8 cellular contexts compared by ENCODE assay signal in the genomic region with DNA sequence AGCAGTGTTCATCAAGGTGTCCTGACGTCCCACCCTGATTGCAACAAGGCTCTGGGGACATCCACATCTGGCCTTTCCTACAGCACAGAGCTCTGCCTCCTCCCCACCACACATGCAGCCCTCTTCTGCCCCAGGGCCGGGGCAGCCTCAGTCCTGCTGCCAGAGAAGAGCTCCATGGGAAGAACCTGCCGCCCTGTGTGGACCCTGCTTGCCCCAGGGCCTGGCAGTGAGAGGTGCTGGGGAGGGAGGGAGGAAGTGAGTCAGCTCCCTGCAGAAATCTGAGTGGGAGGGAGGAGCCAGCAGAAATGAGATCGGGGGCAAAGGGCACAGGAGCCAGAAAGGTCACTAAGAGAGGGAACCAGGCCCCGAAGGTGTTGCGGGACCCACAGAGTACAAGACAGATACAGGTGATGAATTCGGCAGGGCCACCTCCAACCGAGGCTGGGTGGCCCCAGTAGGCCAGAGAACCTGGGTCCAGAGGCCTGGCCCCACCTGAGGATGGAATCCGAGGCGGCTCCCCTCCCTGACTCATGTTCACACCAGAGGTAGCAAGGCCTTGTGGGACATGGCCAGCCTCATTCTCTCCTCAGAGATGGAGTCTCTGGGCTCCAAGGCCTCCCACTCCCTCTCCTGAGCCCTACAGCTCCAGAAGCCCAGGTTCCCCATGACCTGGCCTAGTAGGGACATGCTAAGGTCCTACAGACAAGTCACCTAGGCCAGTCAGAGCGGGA. TPM values are rescaled to one million over a fixed set of nuclear protein-coding genes. Genes with fewer than 3 reads are reported as not detected.
DNase-seq lines count a peak whose midpoint lies in the region; ATAC-seq and TF ChIP-seq lines count a peak whose summit lies in the region.

No MANE protein-coding gene starts in this region.

- H3K4me3 ChIP-seq in duodenal mucosa (ENCODE audit: low read depth in 1 of 2, low read length in 2 of 2) (peak overlapping the region; percentile 4 to 32), neural progenitor cell (no peak overlapping the region), aorta (ENCODE audit: low read length in 2 of 2) (no peak overlapping the region)

- DNase-seq in NK-92 treated with Interleukin-12 subunit alpha and Interleukin-12 subunit beta, amount 100 ng/mL, for 24 hours (lab: John Stamatoyannopoulos, UW) = peak; percentile 80
- no peak for DNase-seq in NK-92 (lab: John Stamatoyannopoulos, UW; ENCODE audit: unreplicated experiment)
- peak; percentile 88 for DNase-seq in activated CD4-positive, alpha-beta T cell treated with anti-CD3 and anti-CD28 coated beads, Interleukin-2, amount 10 ng/mL, durations not matched to agents 24 days and 14 days
- DNase-seq in neural progenitor cell (ENCODE audit: low spot score) = no peak
- DNase-seq in aorta = peak; percentile 79 to 87
- no peak for DNase-seq in ecto neural progenitor cell (ENCODE audit: low spot score)

- peak overlapping the region; percentile 70 for H3K27ac ChIP-seq in duodenal mucosa (ENCODE audit: low read depth, low read length)
- no peak overlapping the region for H3K27ac ChIP-seq in neural progenitor cell
- H3K27ac ChIP-seq in aorta (ENCODE audit: low read depth in 1 of 2, low read length in 2 of 2) = no peak overlapping the region

- H3K36me3 ChIP-seq in duodenal mucosa (ENCODE audit: control insufficient read depth in 1 of 2, insufficient read depth in 2 of 2, low read length in 2 of 2) (no peaks in the 10 kb centered on the region), neural progenitor cell (no peaks in the 10 kb centered on the region), aorta (ENCODE audit: control insufficient read depth in 1 of 2, insufficient read depth in 2 of 2, low read length in 1 of 2) (no peaks in the 10 kb centered on the region)

- H3K4me3 Mint-ChIP-seq in activated CD4-positive, alpha-beta T cell treated with anti-CD3 and anti-CD28 coated beads, Interleukin-2, amount 10 ng/mL, durations not matched to agents 24 days and 14 days = peak overlapping the region; percentile 72
- peak overlapping the region; percentile 27 for H3K4me3 Mint-ChIP-seq in neural progenitor cell

- ATAC-seq in aorta (ENCODE audit: low FRiP score) (peak; percentile 71), HG03439 (IDR thresholded peaks at IDR 0.05; ENCODE audit: unreplicated experiment) (no peak)

- peak overlapping the region; percentile 94 for H3K27ac Mint-ChIP-seq in activated CD4-positive, alpha-beta T cell treated with anti-CD3 and anti-CD28 coated beads, Interleukin-2, amount 10 ng/mL, durations not matched to agents 24 days and 14 days
- peak overlapping the region; percentile 79 for H3K27ac Mint-ChIP-seq in neural progenitor cell

- no peaks in the 10 kb centered on the region for H3K36me3 Mint-ChIP-seq in activated CD4-positive, alpha-beta T cell treated with anti-CD3 and anti-CD28 coated beads, Interleukin-2, amount 10 ng/mL, durations not matched to agents 24 days and 14 days (ENCODE audit: low read depth)
- no peaks in the 10 kb centered on the region for H3K36me3 Mint-ChIP-seq in neural progenitor cell

- TF ChIP-seq CTCF in neural progenitor cell (IDR thresholded peaks at IDR 0.05) = no peak

- H3K4me1 ChIP-seq in duodenal mucosa (ENCODE audit: control insufficient read depth in 1 of 2, insufficient read depth in 2 of 2, low read length in 2 of 2) = peaks cover 66% of the 10 kb centered on the region in 2 donors
- H3K4me1 ChIP-seq in neural progenitor cell = peaks cover 26% of the 10 kb centered on the region
- peaks cover 0 to 7% of the 10 kb centered on the region in 2 donors for H3K4me1 ChIP-seq in aorta (ENCODE audit: control insufficient read depth in 1 of 2, insufficient read depth in 2 of 2, low read length in 2 of 2)

- no peak overlapping the region for H2AFZ ChIP-seq in neural progenitor cell (replicated peaks)

- 60 to 66% methylated on average over 11 of the region's 11 CpGs for WGBS in aorta, 2 donors

- H3K79me2 ChIP-seq in neural progenitor cell (ENCODE audit: low read depth) = peaks cover 6% of the 10 kb centered on the region

- peak overlapping the region; percentile 45 for H3K4me2 ChIP-seq in neural progenitor cell

- H4K20me1 ChIP-seq in neural progenitor cell (ENCODE audit: low read depth) = peaks cover 20% of the 10 kb centered on the region

- H3K9me3 ChIP-seq in duodenal mucosa (ENCODE audit: control insufficient read depth in 1 of 2, low read length in 2 of 2) (no peaks in the 10 kb centered on the region), neural progenitor cell (ENCODE audit: low read depth) (no peaks in the 10 kb centered on the region), aorta (ENCODE audit: control insufficient read depth, low read length) (no peaks in the 10 kb centered on the region)

- intact Hi-C loops in activated CD4-positive, alpha-beta T cell treated with anti-CD3 and anti-CD28 coated beads, Interleukin-2, amount 10 ng/mL, durations not matched to agents 24 days and 14 days (cut with micrococcal nuclease) = no loop called here
- intact Hi-C loops in aorta (cut with DNase I) = no loop called here

- no peaks in the 10 kb centered on the region for H3F3A ChIP-seq in neural progenitor cell (ENCODE audit: low read depth)

- H3K9me3 Mint-ChIP-seq in activated CD4-positive, alpha-beta T cell treated with anti-CD3 and anti-CD28 coated beads, Interleukin-2, amount 10 ng/mL, durations not matched to agents 24 days and 14 days = no peaks in the 10 kb centered on the region
- H3K9me3 Mint-ChIP-seq in neural progenitor cell = no peaks in the 10 kb centered on the region

- H3K9ac ChIP-seq in duodenal mucosa (ENCODE audit: low read depth in 1 of 2, low read length in 2 of 2) = peak overlapping the region; percentile 40 to 56
- no peak overlapping the region for H3K9ac ChIP-seq in neural progenitor cell

- H3K27me3 Mint-ChIP-seq in activated CD4-positive, alpha-beta T cell treated with anti-CD3 and anti-CD28 coated beads, Interleukin-2, amount 10 ng/mL, durations not matched to agents 24 days and 14 days = no peaks in the 10 kb centered on the region
- H3K27me3 Mint-ChIP-seq in neural progenitor cell (ENCODE audit: insufficient read depth, low read depth) = peaks cover 7% of the 10 kb centered on the region

- peaks cover 38% of the 10 kb centered on the region for H3K4me1 Mint-ChIP-seq in activated CD4-positive, alpha-beta T cell treated with anti-CD3 and anti-CD28 coated beads, Interleukin-2, amount 10 ng/mL, durations not matched to agents 24 days and 14 days
- H3K4me1 Mint-ChIP-seq in neural progenitor cell = peaks cover 35% of the 10 kb centered on the region

- H3K27me3 ChIP-seq in duodenal mucosa (ENCODE audit: control insufficient read depth in 1 of 2, insufficient read depth in 2 of 2, low read length in 2 of 2) = no peaks in the 10 kb centered on the region
- no peaks in the 10 kb centered on the region for H3K27me3 ChIP-seq in neural progenitor cell
- H3K27me3 ChIP-seq in aorta (ENCODE audit: control insufficient read depth in 1 of 2, insufficient read depth in 2 of 2, low read length in 1 of 2) = no peaks in the 10 kb centered on the region

RNA-seq across cellular contexts. Expression of a gene that starts 24.8 kb away (rescaled TPM):
- 36.6 and 37.9 TPM in 2 replicates for total RNA-seq in activated CD4-positive, alpha-beta T cell treated with anti-CD3 and anti-CD28 coated beads, Interleukin-2, amount 10 ng/mL, durations not matched to agents 24 days and 14 days
- 11.6 and 24.8 TPM in 2 replicates for total RNA-seq in neural progenitor cell (ENCODE audit: low replicate concordance)
- total RNA-seq in aorta = 100 to 1,000 TPM; 102 to 116 TPM
- polyA plus RNA-seq in aorta = 100 to 1,000 TPM in 1 of 2 donors, 10 to 100 TPM in 1; 17.4 to 107 TPM

Comparison
In these comparisons a context has a peak if more than half of its experiments do, and no peak if none do; other contexts are left out.
1. DNase-seq: peak in NK-92 treated with Interleukin-12 subunit alpha and Interleukin-12 subunit beta, amount 100 ng/mL, for 24 hours (single experiment), activated CD4-positive, alpha-beta T cell treated with anti-CD3 and anti-CD28 coated beads, Interleukin-2, amount 10 ng/mL, durations not matched to agents 24 days and 14 days (single experiment) and aorta (2 of 2); none in NK-92 (single experiment), neural progenitor cell (single experiment) and ecto neural progenitor cell (single experiment).
2. H3K4me3 ChIP-seq: peak in duodenal mucosa (2 of 2); none in neural progenitor cell (single experiment) and aorta (0 of 2).